Comparison of ENCODE assay signal across 8 cellular contexts in the genomic region with DNA sequence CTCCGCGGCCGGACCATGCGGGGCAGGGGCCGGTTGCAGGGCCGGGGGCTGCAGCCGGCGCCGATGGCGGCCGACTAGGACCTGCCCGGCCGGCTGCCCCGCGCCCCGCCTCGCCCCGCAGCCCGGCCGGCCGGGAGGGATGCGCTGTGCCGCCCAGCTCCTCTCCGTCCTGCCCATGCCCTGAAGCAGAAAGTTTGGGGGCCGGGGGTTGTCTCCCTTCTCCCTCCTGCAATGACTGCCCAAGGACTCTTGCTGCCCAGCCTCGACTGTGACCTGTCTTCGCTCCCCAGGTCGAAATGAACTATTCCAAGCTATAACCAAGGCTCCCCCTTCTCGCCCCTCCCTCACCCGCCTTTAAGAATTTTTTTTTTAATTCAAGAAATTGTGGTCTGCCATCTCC. TPM values are rescaled to one million over a fixed set of nuclear protein-coding genes. Genes with fewer than 3 reads are reported as not detected.
DNase-seq lines count a peak whose midpoint lies in the region; ATAC-seq, FAIRE-seq and TF ChIP-seq lines count a peak whose summit lies in the region.

No MANE protein-coding gene starts in this region.

- POLR2A ChIA-PET in GM12878 (lab: Charles Lee) = interaction anchor here (0.6 to 5.2 kb wide), 6 partner anchors 10 to 43 kb away, joined by 3 to 75 read pairs (median 8); no protein-coding TSS in a partner anchor

- no peaks in the 10 kb centered on the region for H3K36me3 ChIP-seq in GM12878 (ENCODE audit: control insufficient read depth in 2 of 2, insufficient read depth in 2 of 2, low read length in 1 of 2)
- H3K36me3 ChIP-seq in lung (ENCODE audit: control insufficient read depth in 2 of 2, insufficient read depth in 2 of 2, low read length in 2 of 2) = no peaks in the 10 kb centered on the region
- H3K36me3 ChIP-seq in urinary bladder (ENCODE audit: insufficient read depth) = no peaks in the 10 kb centered on the region

- TF ChIP-seq EP300 in GM12878 (IDR thresholded peaks at IDR 0.05; ENCODE audit: borderline replicate concordance in 1 of 2, control insufficient read depth in 1 of 2, low read depth in 2 of 2, low read length in 2 of 2) = no peak

- H3K4me1 ChIP-seq in GM12878 (ENCODE audit: control insufficient read depth, insufficient read depth, low read length) = peaks cover 33% of the 10 kb centered on the region
- H3K4me1 ChIP-seq in lung (ENCODE audit: control insufficient read depth in 2 of 2, insufficient read depth in 2 of 2, low read length in 2 of 2) = peaks cover 0 to 2% of the 10 kb centered on the region in 2 donors
- no peaks in the 10 kb centered on the region for H3K4me1 ChIP-seq in urinary bladder (ENCODE audit: insufficient read depth)

- no TSS peak for BruUV-seq in GM12878 (replicated peaks; lab: Mats Ljungman, UMichigan)

- ATAC-seq in HG03095 (IDR thresholded peaks at IDR 0.05; ENCODE audit: unreplicated experiment) (peak; percentile 4), GM12878 (peak; percentile 7), lung (ENCODE audit: insufficient read depth, low FRiP score) (no peak), HG03442 (IDR thresholded peaks at IDR 0.05; ENCODE audit: unreplicated experiment) (no peak)

- H3K27ac ChIP-seq in GM12878 (ENCODE audit: control insufficient read depth, insufficient read depth) = no peak overlapping the region
- H3K27ac ChIP-seq in lung (ENCODE audit: low read depth in 1 of 2, low read length in 1 of 2) = no peak overlapping the region
- H3K27ac ChIP-seq in urinary bladder (ENCODE audit: low read depth) = no peak overlapping the region

- H3K9me3 ChIP-seq in GM12878 (replicated peaks; ENCODE audit: control insufficient read depth, insufficient read depth, low read length) (no peaks in the 10 kb centered on the region), lung (ENCODE audit: control insufficient read depth in 2 of 2, insufficient read depth in 1 of 2, low read length in 1 of 2) (no peaks in the 10 kb centered on the region)

- peak; percentile 66 for DNase-seq in DMS53 (lab: John Stamatoyannopoulos, UW)
- DNase-seq in GM12878 (ENCODE audit: low read depth, low spot score) = no peak
- no peak for DNase-seq in lung (ENCODE audit: low spot score)
- no peak for DNase-seq in G401 (ENCODE audit: low spot score)
- no peak for DNase-seq in NCI-H748 (lab: John Stamatoyannopoulos, UW; ENCODE audit: unreplicated experiment)

- no peak overlapping the region for H2AFZ ChIP-seq in GM12878 (ENCODE audit: control insufficient read depth, low read depth, low read length)

- TF ChIP-seq POLR2A in GM12878 (IDR thresholded peaks at IDR 0.05; ENCODE audit: low read depth, low read length) = no peak

- in situ Hi-C loops in GM12878 (cut with MboI) (no loop called here), G401 (cut with HindIII; ENCODE audit: low sequenced_read_pairs) (no loop called here)

- WGBS in GM12878 (ENCODE audit: insufficient coverage, insufficient replicate concordance, low lambda C conversion rate, missing lambda C conversion rate) = 1% methylated on average over 10 of the region's 30 CpGs
- 0% methylated on average over 19 to 30 of the region's 30 CpGs for WGBS in lung, 2 donors
- WGBS in urinary bladder = under 1% methylated on average over 30 of the region's 30 CpGs

- no peak overlapping the region for H3K9ac ChIP-seq in GM12878 (ENCODE audit: control insufficient read depth, insufficient read depth, low read length)

- TF ChIP-seq RAD21 in GM12878 (IDR thresholded peaks at IDR 0.05; ENCODE audit: insufficient read depth, low read depth, low read length) = no peak

- H3K4me3 ChIP-seq in GM12878 (peak overlapping the region; percentile 56; the same call in 1 of the 2 replicates), lung (peak overlapping the region; percentile 51), urinary bladder (ENCODE audit: low read depth, low read length) (peak overlapping the region; percentile 87)

- TF ChIP-seq CTCF in GM12878 (IDR thresholded peaks at IDR 0.05 in 2 of 3, conservative IDR thresholded peaks at IDR 0.05 in 1 of 3; ENCODE audit: control insufficient read depth in 2 of 3, extremely low read depth in 1 of 3, insufficient read depth in 1 of 3, low read depth in 3 of 3, low read length in 3 of 3) = no peak
- no peak for TF ChIP-seq CTCF in lung (IDR thresholded peaks at IDR 0.05; ENCODE audit: control extremely low read depth, extremely low read depth)

- no peak for FAIRE-seq in GM12878 (lab: Jason Lieb, UNC)

- RAD21 ChIA-PET in GM12878 (lab: Charles Lee; ENCODE audit: unreplicated experiment) = interaction anchor here (0.9 to 24.5 kb wide), 14 partner anchors 9 to 421 kb away, joined by 3 to 728 read pairs (median 14); a partner anchor contains a TSS

- no peaks in the 10 kb centered on the region for H4K20me1 ChIP-seq in GM12878 (ENCODE audit: control insufficient read depth, insufficient read depth)

- intact Hi-C loops in GM12878 (cut with micrococcal nuclease; ENCODE audit: unreplicated experiment) = loop anchor here (1.0 kb wide), 1 partner anchor 28 kb away; no protein-coding TSS in a partner anchor

- CTCF ChIA-PET in GM12878 (lab: Yijun Ruan, JAX) = interaction anchor here (0.9 to 19.1 kb wide), 18 partner anchors 11 to 782 kb away, joined by 3 to 836 read pairs (median 11); no protein-coding TSS in a partner anchor

- SMC1A ChIA-PET in GM12878 (lab: Charles Lee; ENCODE audit: uncharacterized antibody, unreplicated experiment) = interaction anchor here (0.6 to 12.1 kb wide), 13 partner anchors 15 to 249 kb away, joined by 3 to 427 read pairs (median 4); a partner anchor contains a TSS

- no peaks in the 10 kb centered on the region for H3K79me2 ChIP-seq in GM12878 (ENCODE audit: control insufficient read depth, insufficient read depth, low read length)

- H3K27me3 ChIP-seq in GM12878 (replicated peaks in 1 of 2; ENCODE audit: control insufficient read depth in 2 of 2, insufficient read depth in 2 of 2, low read length in 1 of 2) = peaks cover 2 to 15% of the 10 kb centered on the region in 2 experiments; a peak in 3 of 4 replicates
- no peaks in the 10 kb centered on the region for H3K27me3 ChIP-seq in lung (ENCODE audit: control insufficient read depth, insufficient read depth)

- H3K4me2 ChIP-seq in GM12878 (ENCODE audit: control insufficient read depth, insufficient read depth) = peak overlapping the region; percentile 90

TF ChIP-seq in GM12878, 131 proteins besides CTCF, POLR2A, EP300 and RAD21 (continues in another document):
- TF ChIP-seq CEBPB (IDR thresholded peaks at IDR 0.05; ENCODE audit: borderline replicate concordance in 1 of 2, low read depth in 2 of 2, low read length in 2 of 2) (no peak), BMI1 (IDR thresholded peaks at IDR 0.05; ENCODE audit: borderline replicate concordance) (no peak), MYB (IDR thresholded peaks at IDR 0.05; ENCODE audit: borderline replicate concordance, low read depth, low read length) (no peak), NR2C1 (IDR thresholded peaks at IDR 0.05) (no peak), YY1 (IDR thresholded peaks at IDR 0.05; ENCODE audit: low read depth, low read length) (no peak)

RNA-seq across cellular contexts. Expression of a gene that starts 0.3 kb away (rescaled TPM):
- total RNA-seq in GM12878 (2013; cell fraction: nucleolus; rRNA removed) = 3.7 and 4.3 TPM in 2 replicates
- total RNA-seq in GM12878 (2014; rRNA removed) (1.1 and 1.2 TPM in 2 replicates), GM12878 (2014; rRNA removed; fragmentation: Illumina TruSeq; extraction: Trizol) (0.76 and 1.2 TPM in 2 replicates), GM12878 (2021) (2.3 and 2.4 TPM in 2 replicates), lung (10 to 100 TPM in 1 of 2 donors, 1 to 10 TPM in 1; 2.9 to 27.0 TPM), urinary bladder (4.4 TPM)
- 0.09 TPM for polyA plus RNA-seq in GM12878 (2011; ENCODE audit: low read depth)
- polyA plus RNA-seq in GM12878 (2011; rRNA removed) (0.76 and 1.6 TPM in 2 replicates), GM12878 (2014; fragmentation: Illumina TruSeq; extraction: Trizol) (0.10 and 0.76 TPM in 2 replicates), GM12878 (2014; fragmentation: Nextera tagmentation; extraction: Ambion mirVana) (under 1 TPM; 0.06 to 0.18 TPM), GM12878 (2014; rRNA removed) (1.7 and 2.1 TPM in 2 replicates), GM12878 (2016; fragmentation: Nextera tagmentation; extraction: Ambion mirVana) (under 1 TPM; 0.42 to 0.47 TPM), lung (1 to 10 TPM; 1.9 to 2.0 TPM), urinary bladder (2.7 TPM)
- polyA plus RNA-seq in GM12878 (2011; cell fraction: cytosol; rRNA removed) = 1.8 and 2.1 TPM in 2 replicates
- polyA plus RNA-seq in GM12878 (2011; cell fraction: nucleus; rRNA removed) = 2.2 and 2.3 TPM in 2 replicates
- 0.32 and 0.55 TPM in 2 replicates for polyA plus RNA-seq in GM12878 (2012)
- polyA minus RNA-seq in GM12878 (2011; rRNA and poly(A)+ RNA removed) = 1.1 and 2.4 TPM in 2 replicates
- 0.83 and 1.6 TPM in 2 replicates for polyA minus RNA-seq in GM12878 (2011; cell fraction: cytosol; rRNA and poly(A)+ RNA removed)
- polyA minus RNA-seq in GM12878 (2011; cell fraction: nucleus; rRNA and poly(A)+ RNA removed) = 0.60 and 1.3 TPM in 2 replicates
- total RNA-seq in G401 (2014; rRNA removed; shearing (Covaris generic)) = 5.4 and 6.2 TPM in 2 replicates

RNA-seq across cellular contexts. Expression of a gene that starts 16.6 kb away (rescaled TPM):
- total RNA-seq in GM12878 (2013; cell fraction: nucleolus; rRNA removed) = 8.1 and 8.2 TPM in 2 replicates
- total RNA-seq in GM12878 (2014; rRNA removed) = 4.6 and 5.2 TPM in 2 replicates
- 4.1 and 4.2 TPM in 2 replicates for total RNA-seq in GM12878 (2014; rRNA removed; fragmentation: Illumina TruSeq; extraction: Trizol)
- 4.7 and 5.5 TPM in 2 replicates for total RNA-seq in GM12878 (2021)
- polyA plus RNA-seq in GM12878 (2011; ENCODE audit: low read depth) = 1.2 TPM
- 3.2 and 3.4 TPM in 2 replicates for polyA plus RNA-seq in GM12878 (2011; rRNA removed)
- 2.0 and 2.1 TPM in 2 replicates for polyA plus RNA-seq in GM12878 (2011; cell fraction: cytosol; rRNA removed)
- polyA plus RNA-seq in GM12878 (2011; cell fraction: nucleus; rRNA removed) = 1.1 and 1.3 TPM in 2 replicates
- 1.5 TPM in 2 replicates for polyA plus RNA-seq in GM12878 (2012)
- 4.5 and 5.4 TPM in 2 replicates for polyA plus RNA-seq in GM12878 (2014; fragmentation: Illumina TruSeq; extraction: Trizol)
- polyA plus RNA-seq in GM12878 (2014; fragmentation: Nextera tagmentation; extraction: Ambion mirVana) = 1 to 10 TPM; 2.7 to 3.4 TPM
- polyA plus RNA-seq in GM12878 (2014; rRNA removed) = 3.8 and 4.0 TPM in 2 replicates
- polyA plus RNA-seq in GM12878 (2016; fragmentation: Nextera tagmentation; extraction: Ambion mirVana) = 1 to 10 TPM; 2.7 to 3.4 TPM
- 4.2 and 4.8 TPM in 2 replicates for polyA minus RNA-seq in GM12878 (2011; rRNA and poly(A)+ RNA removed)
- polyA minus RNA-seq in GM12878 (2011; cell fraction: cytosol; rRNA and poly(A)+ RNA removed) = 2.0 TPM in 2 replicates
- 1.5 and 3.3 TPM in 2 replicates for polyA minus RNA-seq in GM12878 (2011; cell fraction: nucleus; rRNA and poly(A)+ RNA removed)
- total RNA-seq in lung = 10 to 100 TPM; 10.1 to 19.3 TPM
- 1 to 10 TPM; 3.5 to 4.2 TPM for polyA plus RNA-seq in lung
- 15.5 TPM for total RNA-seq in urinary bladder
- polyA plus RNA-seq in urinary bladder = 8.6 TPM
- total RNA-seq in G401 (2014; rRNA removed; shearing (Covaris generic)) = 5.5 and 8.6 TPM in 2 replicates

Comparison
In these comparisons a context has a peak if more than half of its experiments do, and no peak if none do; other contexts are left out.
1. ATAC-seq: peak in HG03095 (single experiment) and GM12878 (single experiment); none in lung (single experiment) and HG03442 (single experiment).
2. Peak in every context shown above with its lines, with median percentiles within 50 percentile points of each other: H3K4me3 ChIP-seq.